In genomic region chr3:179853176-179853575, GRCh38 we compare ENCODE assay signal across 12 cellular contexts.
A peak's percentile ranks its signal among the peaks of the same experiment; 100 is the strongest.
DNase-seq lines count a peak whose midpoint lies in the region; ATAC-seq and TF ChIP-seq lines count a peak whose summit lies in the region.
"Had no signal": no experiment of that assay in that cellular context is flagged by ENCODE, and none has a peak within 500 bp of the region (broad histone marks: within the 10 kb centered on the region; RNA-seq: fewer than 3 reads in every experiment).

No MANE protein-coding gene starts in this region.

- DNase-seq in GM03348 (ENCODE audit: low spot score): peak; percentile 35
- peak; percentile 25 for DNase-seq in M059J (ENCODE audit: low read depth)
- peak; percentile 20 for DNase-seq in fibroblast of villous mesenchyme (ENCODE audit: low read depth)
- no peak for DNase-seq in mucosa of gallbladder (ENCODE audit: low spot score)
- DNase-seq in HUDEP-2 (lab: John Stamatoyannopoulos, UW; ENCODE audit: unreplicated experiment in 76 of 76): no peak
- DNase-seq in NCI-H1436 (lab: John Stamatoyannopoulos, UW): no peak
- DNase-seq: Caco-2; GOT3; NCI-H1092 treated with DMSO at 0.1 percent for 48 hours; stimulated activated CD4-positive, alpha-beta T cell treated with anti-CD3 and anti-CD28 coated beads, Interleukin-12 subunit alpha, Interleukin-12 subunit beta, amount 100 ng/mL, for 4 hours had no signal

- no peak for TF ChIP-seq CTCF in fibroblast of villous mesenchyme (IDR thresholded peaks at IDR 0.05; ENCODE audit: insufficient read depth, low read depth, low read length)

- H3K4me3 ChIP-seq in fibroblast of villous mesenchyme (ENCODE audit: low read depth, low read length): no peak overlapping the region

- ATAC-seq in GM21723 (IDR thresholded peaks at IDR 0.05; ENCODE audit: unreplicated experiment) (peak; percentile 70), esophagus mucosa (no peak)

Comparison
In these comparisons a context has a peak if more than half of its experiments do, and no peak if none do; other contexts are left out.
1. DNase-seq: peak in GM03348 (single experiment), M059J (single experiment) and fibroblast of villous mesenchyme (single experiment); none in mucosa of gallbladder (single experiment), HUDEP-2 (0 of 76) and NCI-H1436 (single experiment).